1 cellular context compared by ENCODE assay signal in genomic region chr9:34993502-34994428, GRCh38.
A peak's percentile ranks its signal among the peaks of the same experiment; 100 is the strongest.
TF ChIP-seq lines count a peak whose summit lies in the region.

No MANE protein-coding gene starts in this region.

TF ChIP-seq in K562, 482 proteins besides CTCF, POLR2A, EP300 and RAD21 (continued from another document):
- TF ChIP-seq ZNF655 (CRISPR knock-in tag; IDR thresholded peaks at IDR 0.05), result no peak
- TF ChIP-seq BRD4 (IDR thresholded peaks at IDR 0.05), result no peak
- TF ChIP-seq FUS (optimal IDR thresholded peaks at IDR 0.05; ENCODE audit: low read depth, low read length), result no peak
- TF ChIP-seq, protein P1, sequence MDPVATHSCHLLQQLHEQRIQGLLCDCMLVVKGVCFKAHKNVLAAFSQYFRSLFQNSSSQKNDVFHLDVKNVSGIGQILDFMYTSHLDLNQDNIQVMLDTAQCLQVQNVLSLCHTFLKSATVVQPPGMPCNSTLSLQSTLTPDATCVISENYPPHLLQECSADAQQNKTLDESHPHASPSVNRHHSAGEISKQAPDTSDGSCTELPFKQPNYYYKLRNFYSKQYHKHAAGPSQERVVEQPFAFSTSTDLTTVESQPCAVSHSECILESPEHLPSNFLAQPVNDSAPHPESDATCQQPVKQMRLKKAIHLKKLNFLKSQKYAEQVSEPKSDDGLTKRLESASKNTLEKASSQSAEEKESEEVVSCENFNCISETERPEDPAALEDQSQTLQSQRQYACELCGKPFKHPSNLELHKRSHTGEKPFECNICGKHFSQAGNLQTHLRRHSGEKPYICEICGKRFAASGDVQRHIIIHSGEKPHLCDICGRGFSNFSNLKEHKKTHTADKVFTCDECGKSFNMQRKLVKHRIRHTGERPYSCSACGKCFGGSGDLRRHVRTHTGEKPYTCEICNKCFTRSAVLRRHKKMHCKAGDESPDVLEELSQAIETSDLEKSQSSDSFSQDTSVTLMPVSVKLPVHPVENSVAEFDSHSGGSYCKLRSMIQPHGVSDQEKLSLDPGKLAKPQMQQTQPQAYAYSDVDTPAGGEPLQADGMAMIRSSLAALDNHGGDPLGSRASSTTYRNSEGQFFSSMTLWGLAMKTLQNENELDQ (CRISPR knock-in tag; IDR thresholded peaks at IDR 0.05; ENCODE audit: borderline replicate concordance), result no peak
- TF ChIP-seq KDM1A (IDR thresholded peaks at IDR 0.05), result no peak
- no peak for TF ChIP-seq MXI1 (IDR thresholded peaks at IDR 0.05; ENCODE audit: low read depth, low read length)
- 0 out of 2 replicates have a peak, but pooled peaks have one; percentile 57 for TF ChIP-seq HDGF (IDR thresholded peaks at IDR 0.05)
- no peak for TF ChIP-seq ZBTB7A (IDR thresholded peaks at IDR 0.05; ENCODE audit: borderline replicate concordance, control insufficient read depth, low read depth, low read length)
- peak; percentile 40 for TF ChIP-seq ZFX (CRISPR knock-in tag; IDR thresholded peaks at IDR 0.05)
- no peak for TF ChIP-seq HMG20A (CRISPR knock-in tag; conservative IDR thresholded peaks at IDR 0.05)
- TF ChIP-seq ZNF282 (CRISPR knock-in tag; IDR thresholded peaks at IDR 0.05), result no peak
- no peak for TF ChIP-seq ZNF175 (CRISPR knock-in tag; IDR thresholded peaks at IDR 0.05; ENCODE audit: low read depth)
- peak; percentile 31; the same call in 1 of the 2 replicates for TF ChIP-seq C11orf30 (IDR thresholded peaks at IDR 0.05; ENCODE audit: low read depth)
- no peak for TF ChIP-seq GTF2E2 (tag; IDR thresholded peaks at IDR 0.05)
- no peak for TF ChIP-seq ETS2 (tag; IDR thresholded peaks at IDR 0.05; ENCODE audit: borderline replicate concordance, poor library complexity, severe bottlenecking)
- TF ChIP-seq STAT5B (CRISPR knock-in tag; IDR thresholded peaks at IDR 0.05), result no peak
- no peak for TF ChIP-seq HMBOX1 (IDR thresholded peaks at IDR 0.05)
- TF ChIP-seq TBP (optimal IDR thresholded peaks at IDR 0.05; ENCODE audit: low read depth, low read length), result no peak
- no peak for TF ChIP-seq ZNF212 (CRISPR knock-in tag; IDR thresholded peaks at IDR 0.05)
- TF ChIP-seq ZHX1 (conservative IDR thresholded peaks at IDR 0.05; ENCODE audit: low read length), result no peak
- TF ChIP-seq FOXJ3 (CRISPR knock-in tag; IDR thresholded peaks at IDR 0.05), result no peak
- no peak for TF ChIP-seq SREBF1 (IDR thresholded peaks at IDR 0.05; ENCODE audit: borderline replicate concordance, low read depth, low read length)
- peak; percentile 35; the same call in 1 of the 2 replicates for TF ChIP-seq ZNF316 (IDR thresholded peaks at IDR 0.05)
- no peak for TF ChIP-seq SMARCE1 (IDR thresholded peaks at IDR 0.05)
- TF ChIP-seq DIDO1 (tag; IDR thresholded peaks at IDR 0.05; ENCODE audit: low read depth), result no peak
- TF ChIP-seq SMAD2 (IDR thresholded peaks at IDR 0.05; ENCODE audit: low read depth, low read length), result no peak
- TF ChIP-seq, protein P2, sequence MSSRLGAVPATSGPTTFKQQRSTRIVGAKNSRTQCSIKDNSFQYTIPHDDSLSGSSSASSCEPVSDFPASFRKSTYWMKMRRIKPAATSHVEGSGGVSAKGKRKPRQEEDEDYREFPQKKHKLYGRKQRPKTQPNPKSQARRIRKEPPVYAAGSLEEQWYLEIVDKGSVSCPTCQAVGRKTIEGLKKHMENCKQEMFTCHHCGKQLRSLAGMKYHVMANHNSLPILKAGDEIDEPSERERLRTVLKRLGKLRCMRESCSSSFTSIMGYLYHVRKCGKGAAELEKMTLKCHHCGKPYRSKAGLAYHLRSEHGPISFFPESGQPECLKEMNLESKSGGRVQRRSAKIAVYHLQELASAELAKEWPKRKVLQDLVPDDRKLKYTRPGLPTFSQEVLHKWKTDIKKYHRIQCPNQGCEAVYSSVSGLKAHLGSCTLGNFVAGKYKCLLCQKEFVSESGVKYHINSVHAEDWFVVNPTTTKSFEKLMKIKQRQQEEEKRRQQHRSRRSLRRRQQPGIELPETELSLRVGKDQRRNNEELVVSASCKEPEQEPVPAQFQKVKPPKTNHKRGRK (tag; IDR thresholded peaks at IDR 0.05), result no peak
- TF ChIP-seq EZH2 (IDR thresholded peaks at IDR 0.05; ENCODE audit: borderline replicate concordance, low read depth, low read length), result no peak
- no peak for TF ChIP-seq ZNF41 (CRISPR knock-in tag; conservative IDR thresholded peaks at IDR 0.05)
- TF ChIP-seq ZBTB17 (CRISPR knock-in tag; IDR thresholded peaks at IDR 0.05), result no peak
- TF ChIP-seq MCM5 (IDR thresholded peaks at IDR 0.05; ENCODE audit: low read depth), result no peak
- TF ChIP-seq ZFP1 (CRISPR knock-in tag; IDR thresholded peaks at IDR 0.05), result no peak
- TF ChIP-seq ZNF263 (CRISPR knock-in tag; IDR thresholded peaks at IDR 0.05; ENCODE audit: borderline replicate concordance), result no peak
- TF ChIP-seq ARID3B (CRISPR knock-in tag; IDR thresholded peaks at IDR 0.05; ENCODE audit: borderline replicate concordance), result no peak
- TF ChIP-seq NFRKB (IDR thresholded peaks at IDR 0.05; ENCODE audit: low read depth), result 0 out of 2 replicates have a peak, but pooled peaks have one; percentile 41
- TF ChIP-seq ZNF253 (CRISPR knock-in tag; conservative IDR thresholded peaks at IDR 0.05), result 0 out of 2 replicates have a peak, but pooled peaks have one; percentile 37
- no peak for TF ChIP-seq SRSF9 (IDR thresholded peaks at IDR 0.05; ENCODE audit: borderline replicate concordance, low read depth, low read length)
- TF ChIP-seq, protein P3, sequence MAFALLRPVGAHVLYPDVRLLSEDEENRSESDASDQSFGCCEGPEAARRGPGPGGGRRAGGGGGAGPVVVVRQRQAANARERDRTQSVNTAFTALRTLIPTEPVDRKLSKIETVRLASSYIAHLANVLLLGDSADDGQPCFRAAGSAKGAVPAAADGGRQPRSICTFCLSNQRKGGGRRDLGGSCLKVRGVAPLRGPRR (CRISPR knock-in tag; IDR thresholded peaks at IDR 0.05), result no peak
- no peak for TF ChIP-seq ERF (CRISPR knock-in tag; IDR thresholded peaks at IDR 0.05)
